Comparison of ENCODE assay signal across 8 cellular contexts in the genomic region with DNA sequence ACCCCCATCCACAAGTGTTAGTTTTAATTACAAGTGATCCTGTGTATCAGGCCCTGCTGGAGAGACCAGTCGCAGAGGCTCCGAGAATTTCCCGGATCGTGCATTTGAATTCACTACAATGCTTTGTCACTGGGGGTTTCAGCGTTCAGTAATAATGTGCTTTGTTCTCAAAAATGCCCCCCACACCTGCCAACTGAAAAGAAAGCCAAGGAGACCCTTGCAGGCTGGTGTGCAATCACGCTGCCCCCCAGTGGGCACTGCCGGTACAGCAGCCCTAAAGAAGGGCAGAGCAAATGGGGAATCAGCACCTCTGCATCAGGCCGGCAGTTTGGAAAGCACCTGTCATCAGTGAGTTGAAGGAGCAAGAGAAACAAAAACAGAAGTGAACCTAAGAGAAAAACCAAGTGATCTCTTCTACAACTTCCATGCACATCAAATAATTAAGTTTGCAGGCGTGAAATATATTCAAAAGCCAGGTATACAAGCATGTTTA.
DNase-seq lines count a peak whose midpoint lies in the region; ATAC-seq, FAIRE-seq and TF ChIP-seq lines count a peak whose summit lies in the region.

No MANE protein-coding gene starts in this region.

- H3K4me1 ChIP-seq in BLaER1 (peaks cover 70% of the 10 kb centered on the region), endothelial cell of umbilical vein (ENCODE audit: control insufficient read depth, extremely low read depth, insufficient read depth, low read length) (peaks cover 4% of the 10 kb centered on the region)
- H3K4me1 ChIP-seq in naive thymus-derived CD4-positive, alpha-beta T cell (ENCODE audit: control insufficient read depth in 2 of 2, insufficient read depth in 2 of 2, low read length in 2 of 2), result no peaks in the 10 kb centered on the region

- peak overlapping the region; percentile 12; the same call in 1 of the 2 replicates for H3K4me3 ChIP-seq in BLaER1
- no peak overlapping the region for H3K4me3 ChIP-seq in endothelial cell of umbilical vein (replicated peaks in 1 of 3; ENCODE audit: insufficient read depth in 1 of 3, low read depth in 1 of 3, low read length in 3 of 3)
- no peak overlapping the region for H3K4me3 ChIP-seq in naive thymus-derived CD4-positive, alpha-beta T cell (ENCODE audit: low read length)

- DNase-seq in NCI-H345 treated with DMSO at 0.1 percent for 48 hours (lab: John Stamatoyannopoulos, UW; ENCODE audit: unreplicated experiment) (peak; percentile 34), endothelial cell of umbilical vein (ENCODE audit: low read depth, low spot score) (peak; percentile 57)
- peak; percentile 78 for DNase-seq in activated CD8-positive, alpha-beta T cell treated with anti-CD3 and anti-CD28 coated beads for 36 hours
- DNase-seq in naive thymus-derived CD4-positive, alpha-beta T cell, result peak; percentile 20 to 70 (median 53)
- peak; percentile 64 for DNase-seq in stimulated activated naive B cell treated with anti-CD40 and anti-IgM and Interleukin-4, amounts not matched to agents 10 μg/mL and 1 μg/mL and 100 μg/mL, for 72 hours

- no peaks in the 10 kb centered on the region for H3K79me2 ChIP-seq in endothelial cell of umbilical vein (ENCODE audit: control insufficient read depth, insufficient read depth, low read length)

- peak; percentile 90 for ATAC-seq in GM18868 (IDR thresholded peaks at IDR 0.05; ENCODE audit: unreplicated experiment)
- peak; percentile 67 for ATAC-seq in HG03066 (IDR thresholded peaks at IDR 0.05; ENCODE audit: low read depth, unreplicated experiment)
- ATAC-seq in activated CD8-positive, alpha-beta T cell treated with anti-CD3 and anti-CD28 coated beads for 36 hours, result peak; percentile 77
- ATAC-seq in naive thymus-derived CD4-positive, alpha-beta T cell, result peak; percentile 77
- peak; percentile 89 to 93 for ATAC-seq in stimulated activated naive B cell treated with anti-CD40 and anti-IgM and Interleukin-4, amounts not matched to agents 10 μg/mL and 1 μg/mL and 100 μg/mL, for 72 hours (replicated peaks)

- H3K27me3 ChIP-seq in BLaER1 (no peaks in the 10 kb centered on the region), endothelial cell of umbilical vein (ENCODE audit: control insufficient read depth in 2 of 2, insufficient read depth in 2 of 2, low read length in 2 of 2) (no peaks in the 10 kb centered on the region)
- H3K27me3 ChIP-seq in naive thymus-derived CD4-positive, alpha-beta T cell (ENCODE audit: control insufficient read depth in 2 of 2, insufficient read depth in 2 of 2, low read length in 2 of 2), result no peaks in the 10 kb centered on the region

- no peaks in the 10 kb centered on the region for H3K36me3 Mint-ChIP-seq in activated CD8-positive, alpha-beta T cell treated with anti-CD3 and anti-CD28 coated beads for 36 hours (ENCODE audit: low read depth)
- H3K36me3 Mint-ChIP-seq in naive thymus-derived CD4-positive, alpha-beta T cell, result no peaks in the 10 kb centered on the region
- no peaks in the 10 kb centered on the region for H3K36me3 Mint-ChIP-seq in stimulated activated naive B cell treated with anti-CD40 and anti-IgM and Interleukin-4, amounts not matched to agents 10 μg/mL and 1 μg/mL and 100 μg/mL, for 72 hours

- H3K27ac ChIP-seq in BLaER1, result no peak overlapping the region
- no peak overlapping the region for H3K27ac ChIP-seq in endothelial cell of umbilical vein (ENCODE audit: insufficient read depth, low read depth, low read length)
- H3K27ac ChIP-seq in naive thymus-derived CD4-positive, alpha-beta T cell (ENCODE audit: low read depth, low read length), result no peak overlapping the region

- H3K9me3 ChIP-seq in BLaER1 (no peaks in the 10 kb centered on the region), endothelial cell of umbilical vein (replicated peaks; ENCODE audit: control insufficient read depth, insufficient read depth, low read length) (no peaks in the 10 kb centered on the region)
- H3K9me3 ChIP-seq in naive thymus-derived CD4-positive, alpha-beta T cell (ENCODE audit: control insufficient read depth in 2 of 3, low read length in 3 of 3), result no peaks in the 10 kb centered on the region

- dilution Hi-C loops in endothelial cell of umbilical vein (cut with MboI; ENCODE audit: extremely low pct_ligation_motif_present, low sequenced_read_pairs), result no loop called here

- H3K9me3 Mint-ChIP-seq in activated CD8-positive, alpha-beta T cell treated with anti-CD3 and anti-CD28 coated beads for 36 hours, result no peaks in the 10 kb centered on the region
- no peaks in the 10 kb centered on the region for H3K9me3 Mint-ChIP-seq in naive thymus-derived CD4-positive, alpha-beta T cell
- H3K9me3 Mint-ChIP-seq in stimulated activated naive B cell treated with anti-CD40 and anti-IgM and Interleukin-4, amounts not matched to agents 10 μg/mL and 1 μg/mL and 100 μg/mL, for 72 hours, result no peaks in the 10 kb centered on the region

- TF ChIP-seq CTCF in activated CD8-positive, alpha-beta T cell treated with anti-CD3 and anti-CD28 coated beads for 36 hours (IDR thresholded peaks at IDR 0.05), result peak; percentile 92
- TF ChIP-seq CTCF in endothelial cell of umbilical vein (IDR thresholded peaks at IDR 0.05; ENCODE audit: extremely low read depth in 1 of 2, insufficient read depth in 1 of 2, low read depth in 1 of 2, low read length in 2 of 2), result peak; percentile 91 to 95

- H3K36me3 ChIP-seq in BLaER1 (0 out of 2 replicates have a peak, but pooled peaks cover 3% of the 10 kb centered on the region), endothelial cell of umbilical vein (ENCODE audit: control insufficient read depth in 2 of 2, extremely low read depth in 1 of 2, insufficient read depth in 2 of 2, low read length in 2 of 2) (no peaks in the 10 kb centered on the region)
- no peaks in the 10 kb centered on the region for H3K36me3 ChIP-seq in naive thymus-derived CD4-positive, alpha-beta T cell (ENCODE audit: control insufficient read depth in 2 of 3, insufficient read depth in 3 of 3, low read length in 3 of 3)

- H3K4me1 Mint-ChIP-seq in activated CD8-positive, alpha-beta T cell treated with anti-CD3 and anti-CD28 coated beads for 36 hours (ENCODE audit: low read depth), result peaks cover 5% of the 10 kb centered on the region
- H3K4me1 Mint-ChIP-seq in naive thymus-derived CD4-positive, alpha-beta T cell, result peaks cover 7 to 18% (median 13%) of the 10 kb centered on the region in 7 donors
- peaks cover 14 to 26% of the 10 kb centered on the region in 2 donors for H3K4me1 Mint-ChIP-seq in stimulated activated naive B cell treated with anti-CD40 and anti-IgM and Interleukin-4, amounts not matched to agents 10 μg/mL and 1 μg/mL and 100 μg/mL, for 72 hours

- peaks cover 2% of the 10 kb centered on the region for H3K27me3 Mint-ChIP-seq in activated CD8-positive, alpha-beta T cell treated with anti-CD3 and anti-CD28 coated beads for 36 hours
- H3K27me3 Mint-ChIP-seq in naive thymus-derived CD4-positive, alpha-beta T cell, result peaks cover 0 to 13% (median 9%) of the 10 kb centered on the region in 5 donors
- H3K27me3 Mint-ChIP-seq in stimulated activated naive B cell treated with anti-CD40 and anti-IgM and Interleukin-4, amounts not matched to agents 10 μg/mL and 1 μg/mL and 100 μg/mL, for 72 hours, result no peaks in the 10 kb centered on the region

- H3K9ac ChIP-seq in BLaER1 (no peak overlapping the region), endothelial cell of umbilical vein (replicated peaks; ENCODE audit: extremely low read depth, insufficient read depth, low read length) (no peak overlapping the region)

- H4K20me1 ChIP-seq in BLaER1, result peaks cover 52% of the 10 kb centered on the region
- H4K20me1 ChIP-seq in endothelial cell of umbilical vein (replicated peaks; ENCODE audit: control insufficient read depth, extremely low read depth, insufficient read depth, low read length), result no peaks in the 10 kb centered on the region

- POLR2A ChIA-PET in activated CD8-positive, alpha-beta T cell treated with anti-CD3 and anti-CD28 coated beads for 36 hours (lab: Charles Lee), result no interaction called here
- POLR2A ChIA-PET in endothelial cell of umbilical vein (lab: Charles Lee), result no interaction called here
- POLR2A ChIA-PET in naive thymus-derived CD4-positive, alpha-beta T cell (lab: Charles Lee), result no interaction called here

- no peak overlapping the region for H3K4me3 Mint-ChIP-seq in activated CD8-positive, alpha-beta T cell treated with anti-CD3 and anti-CD28 coated beads for 36 hours
- H3K4me3 Mint-ChIP-seq in naive thymus-derived CD4-positive, alpha-beta T cell, result peak overlapping the region in 8 of 10 donors; percentile 0 to 46 (median 18)
- H3K4me3 Mint-ChIP-seq in stimulated activated naive B cell treated with anti-CD40 and anti-IgM and Interleukin-4, amounts not matched to agents 10 μg/mL and 1 μg/mL and 100 μg/mL, for 72 hours, result no peak overlapping the region

- intact Hi-C loops in activated CD8-positive, alpha-beta T cell treated with anti-CD3 and anti-CD28 coated beads for 36 hours (cut with micrococcal nuclease), result loop anchor here (5.0 kb wide), 2 partner anchors 115 to 1305 kb away; a partner anchor contains a TSS
- intact Hi-C loops in endothelial cell of umbilical vein (cut with micrococcal nuclease), result loop anchor here (1.0 to 10.0 kb wide), 6 partner anchors 230 to 1843 kb away; no protein-coding TSS in a partner anchor
- intact Hi-C loops in naive thymus-derived CD4-positive, alpha-beta T cell (cut with micrococcal nuclease), result loop anchor here in 1 of 2 donors (1.0 kb wide), 2 partner anchors 115 to 1307 kb away; no protein-coding TSS in a partner anchor

- CTCF ChIA-PET in activated CD8-positive, alpha-beta T cell treated with anti-CD3 and anti-CD28 coated beads for 36 hours (lab: Charles Lee), result interaction anchor here (0.7 to 3.7 kb wide), 23 partner anchors 7 to 1444 kb away, joined by 3 to 26 read pairs (median 5); a partner anchor contains a TSS
- CTCF ChIA-PET in endothelial cell of umbilical vein (lab: Charles Lee), result interaction anchor here (0.7 to 3.7 kb wide), 31 partner anchors 8 to 1521 kb away, joined by 3 to 109 read pairs (median 4); a partner anchor contains a TSS
- CTCF ChIA-PET in naive thymus-derived CD4-positive, alpha-beta T cell (lab: Charles Lee), result interaction anchor here (0.6 to 3.3 kb wide), 6 partner anchors 9 to 1445 kb away, joined by 3 to 17 read pairs (median 4); no protein-coding TSS in a partner anchor

- H2AFZ ChIP-seq in endothelial cell of umbilical vein (ENCODE audit: low read depth, low read length), result no peak overlapping the region

- no peak for TF ChIP-seq POLR2A in endothelial cell of umbilical vein (IDR thresholded peaks at IDR 0.05; ENCODE audit: low read depth, low read length)

- H3K27ac Mint-ChIP-seq in activated CD8-positive, alpha-beta T cell treated with anti-CD3 and anti-CD28 coated beads for 36 hours, result no peak overlapping the region
- H3K27ac Mint-ChIP-seq in naive thymus-derived CD4-positive, alpha-beta T cell, result peak overlapping the region in 1 of 9 donors; percentile 56
- no peak overlapping the region for H3K27ac Mint-ChIP-seq in stimulated activated naive B cell treated with anti-CD40 and anti-IgM and Interleukin-4, amounts not matched to agents 10 μg/mL and 1 μg/mL and 100 μg/mL, for 72 hours

- H3K4me2 ChIP-seq in BLaER1 (peak overlapping the region; percentile 85), endothelial cell of umbilical vein (ENCODE audit: insufficient read depth, low read length) (no peak overlapping the region)

- BruUV-seq in endothelial cell of umbilical vein (replicated peaks; lab: Mats Ljungman, UMichigan), result no TSS peak

- no peaks in the 10 kb centered on the region for H3K9me1 ChIP-seq in endothelial cell of umbilical vein (replicated peaks; ENCODE audit: control insufficient read depth, extremely low read depth, insufficient read depth, low read length)

- FAIRE-seq in endothelial cell of umbilical vein (lab: Jason Lieb, UNC), result peak; percentile 76

Comparison
In these comparisons a context has a peak if more than half of its experiments do, and no peak if none do; other contexts are left out.
1. H3K4me3 Mint-ChIP-seq: peak in naive thymus-derived CD4-positive, alpha-beta T cell (8 of 10); none in activated CD8-positive, alpha-beta T cell treated with anti-CD3 and anti-CD28 coated beads for 36 hours (single experiment) and stimulated activated naive B cell treated with anti-CD40 and anti-IgM and Interleukin-4, amounts not matched to agents 10 μg/mL and 1 μg/mL and 100 μg/mL, for 72 hours (0 of 2).
2. Peak in every context shown above with its lines, with median percentiles within 50 percentile points of each other: ATAC-seq and DNase-seq.